ENCODE assay signal across 9 cellular contexts in genomic region chr16:30068333-30068732, GRCh38. TPM values are rescaled to one million over a fixed set of nuclear protein-coding genes. Genes with fewer than 3 reads are reported as not detected.
DNase-seq lines count a peak whose midpoint lies in the region; TF ChIP-seq lines count a peak whose summit lies in the region.
"Had no signal": no experiment of that assay in that cellular context is flagged by ENCODE, and none has a peak within 500 bp of the region (broad histone marks: within the 10 kb centered on the region; RNA-seq: fewer than 3 reads in every experiment).

No MANE protein-coding gene starts in this region.

- peaks cover 26% of the 10 kb centered on the region; the same call in 1 of the 2 replicates for H4K20me1 ChIP-seq in GM23248 (ENCODE audit: insufficient read depth)

- H3K4me1 Mint-ChIP-seq in nephron: peaks cover 45% of the 10 kb centered on the region

- H2AFZ ChIP-seq in ACC112 (ENCODE audit: low read length, unreplicated experiment): no peak overlapping the region
- H2AFZ ChIP-seq in GM23248: no peak overlapping the region

- no peaks in the 10 kb centered on the region for H3K9me3 Mint-ChIP-seq in nephron

- no peaks in the 10 kb centered on the region for H3K27me3 ChIP-seq in ACC112 (ENCODE audit: insufficient read depth, low read length)
- H3K27me3 ChIP-seq in GM23248 (replicated peaks; ENCODE audit: insufficient read depth): no peaks in the 10 kb centered on the region
- H3K27me3 ChIP-seq in adipocyte (replicated peaks; ENCODE audit: control insufficient read depth, insufficient read depth, low read length): no peaks in the 10 kb centered on the region

- H3K4me3 Mint-ChIP-seq in nephron: peak overlapping the region; percentile 73 to 83 (median 81)

- H3K4me3 ChIP-seq in ACC112 (ENCODE audit: low read depth, low read length) (peak overlapping the region; percentile 97), GM23248 (peak overlapping the region; percentile 82), adipocyte (ENCODE audit: low read length) (peak overlapping the region; percentile 99)

- 81 to 86% methylated on average over 9 of the region's 9 CpGs for WGBS in GM23248 (ENCODE audit: low coverage in 1 of 2, low lambda C conversion rate in 2 of 2, missing lambda C conversion rate in 2 of 2), 2 experiments

- peak overlapping the region; percentile 62 to 75 (median 64) for H3K27ac Mint-ChIP-seq in nephron

- peaks cover 71% of the 10 kb centered on the region for H3F3A ChIP-seq in GM23248 (ENCODE audit: insufficient read depth)

- DNase-seq in GM23248: no peak
- DNase-seq in adipocyte (ENCODE audit: low read depth): no peak
- DNase-seq in NCI-H226: no peak
- DNase-seq in ureter (ENCODE audit: low spot score): no peak
- DNase-seq in NCI-H1092 treated with DMSO at 0.1 percent for 48 hours (lab: John Stamatoyannopoulos, UW): no peak
- no peak for DNase-seq in A172 (ENCODE audit: low spot score)
- DNase-seq: NCI-H446 had no signal

- peaks cover 53% of the 10 kb centered on the region for H3K36me3 Mint-ChIP-seq in nephron (ENCODE audit: low read depth)

- no peaks in the 10 kb centered on the region for H3K9me2 ChIP-seq in GM23248 (ENCODE audit: insufficient read depth)

- H3K36me3 ChIP-seq in ACC112 (ENCODE audit: insufficient read depth, low read length): peaks cover 58% of the 10 kb centered on the region
- peaks cover 56% of the 10 kb centered on the region for H3K36me3 ChIP-seq in GM23248 (ENCODE audit: low read depth)
- peaks cover 72% of the 10 kb centered on the region for H3K36me3 ChIP-seq in adipocyte (ENCODE audit: control insufficient read depth, insufficient read depth, low read length, severe bottlenecking)

- H3K4me1 ChIP-seq in ACC112 (ENCODE audit: control insufficient read depth, insufficient read depth, low read length, unreplicated experiment) (peaks cover 37% of the 10 kb centered on the region), GM23248 (ENCODE audit: insufficient read depth) (peaks cover 41% of the 10 kb centered on the region), adipocyte (ENCODE audit: control insufficient read depth, insufficient read depth, low read length) (peaks cover 50% of the 10 kb centered on the region)

- peak overlapping the region; percentile 92 for H3K9ac ChIP-seq in GM23248
- H3K9ac ChIP-seq in adipocyte (ENCODE audit: low read length): peak overlapping the region; percentile 100

- peaks cover 55% of the 10 kb centered on the region for H3K79me2 ChIP-seq in ACC112 (ENCODE audit: control insufficient read depth, insufficient read depth, low read length, unreplicated experiment)
- peaks cover 73% of the 10 kb centered on the region for H3K79me2 ChIP-seq in GM23248 (ENCODE audit: insufficient read depth)

- H3K9me3 ChIP-seq in GM23248 (ENCODE audit: low read depth) (no peaks in the 10 kb centered on the region), adipocyte (ENCODE audit: control insufficient read depth, low read length) (no peaks in the 10 kb centered on the region)

- peak overlapping the region; percentile 91 for H3K4me2 ChIP-seq in GM23248 (ENCODE audit: unreplicated experiment)

- no peak for TF ChIP-seq CTCF in nephron (IDR thresholded peaks at IDR 0.05; ENCODE audit: unreplicated experiment in 3 of 3)

- in situ Hi-C loops in GM23248 (cut with MboI): no loop called here

- no peaks in the 10 kb centered on the region for H3K27me3 Mint-ChIP-seq in nephron (ENCODE audit: low read depth)

- H3K27ac ChIP-seq in ACC112 (ENCODE audit: low read depth, low read length) (peak overlapping the region; percentile 3; the same call in 1 of the 2 replicates), GM23248 (peak overlapping the region; percentile 35)

RNA-seq across cellular contexts. Expression of gene ALDOA, which starts 2.8 kb away (rescaled TPM):
- total RNA-seq in GM23248 (2014; rRNA removed; shearing (Covaris generic)): 1,441 and 1,602 TPM in 2 replicates
- 2,742 and 2,900 TPM in 2 replicates for polyA plus RNA-seq in GM23248 (2016; fragmentation: Nextera tagmentation; extraction: Ambion mirVana)
- 1,279 TPM for total RNA-seq in ureter
- 1,380 and 1,410 TPM in 2 replicates for total RNA-seq in A172 (2014; rRNA removed; shearing (Covaris generic))

RNA-seq across cellular contexts. Expression of gene PPP4C, which starts 7.5 kb away (rescaled TPM):
- 135 and 168 TPM in 2 replicates for total RNA-seq in GM23248 (2014; rRNA removed; shearing (Covaris generic))
- polyA plus RNA-seq in GM23248 (2016; fragmentation: Nextera tagmentation; extraction: Ambion mirVana): 205 and 210 TPM in 2 replicates
- total RNA-seq in ureter: 88.9 TPM
- 185 and 215 TPM in 2 replicates for total RNA-seq in A172 (2014; rRNA removed; shearing (Covaris generic))

RNA-seq across cellular contexts. Expression of gene TBX6, which starts 23.4 kb away (rescaled TPM):
- total RNA-seq in GM23248 (2014; rRNA removed; shearing (Covaris generic)): 0.11 TPM in 1 of 2 replicates, not detected in the other
- 0.13 and 0.20 TPM in 2 replicates for polyA plus RNA-seq in GM23248 (2016; fragmentation: Nextera tagmentation; extraction: Ambion mirVana)
- total RNA-seq in ureter: 8.9 TPM
- not detected in 2 replicates for total RNA-seq in A172 (2014; rRNA removed; shearing (Covaris generic))

RNA-seq across cellular contexts. Expression of gene YPEL3, which starts 27.7 kb away (rescaled TPM):
- 62.6 and 100.0 TPM in 2 replicates for total RNA-seq in GM23248 (2014; rRNA removed; shearing (Covaris generic))
- polyA plus RNA-seq in GM23248 (2016; fragmentation: Nextera tagmentation; extraction: Ambion mirVana): 192 and 200 TPM in 2 replicates
- 31.0 TPM for total RNA-seq in ureter
- 2.9 and 7.5 TPM in 2 replicates for total RNA-seq in A172 (2014; rRNA removed; shearing (Covaris generic))

RNA-seq across cellular contexts. Expression of gene TLCD3B, which starts 37.3 kb away (rescaled TPM):
- not detected in 2 replicates for total RNA-seq in GM23248 (2014; rRNA removed; shearing (Covaris generic))
- polyA plus RNA-seq in GM23248 (2016; fragmentation: Nextera tagmentation; extraction: Ambion mirVana): 0.13 TPM in 1 of 2 replicates, not detected in the other
- not detected for total RNA-seq in ureter
- total RNA-seq in A172 (2014; rRNA removed; shearing (Covaris generic)): 0.38 and 1.1 TPM in 2 replicates
